In the genomic region with DNA sequence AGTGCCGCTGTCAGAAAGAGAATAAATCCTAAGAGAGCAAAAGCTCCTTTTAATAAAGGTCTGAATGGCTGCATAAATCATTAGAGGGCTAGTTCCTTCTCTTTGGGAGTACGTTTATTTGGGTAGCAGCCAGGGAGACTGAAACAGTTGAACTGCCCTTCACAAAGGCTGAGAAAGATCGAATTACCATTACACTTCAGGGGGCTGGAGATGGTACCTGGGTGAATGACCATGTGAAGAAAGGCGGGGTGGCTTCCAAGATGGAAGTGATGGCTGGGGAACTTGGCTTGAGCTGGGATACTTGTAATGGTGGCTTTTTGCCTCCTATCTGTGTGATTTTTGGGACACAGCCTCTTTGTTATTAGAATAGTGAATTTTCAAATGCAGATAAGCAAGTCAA, we compare ENCODE assay signal across 17 cellular contexts. TPM values are rescaled to one million over a fixed set of nuclear protein-coding genes. Genes with fewer than 3 reads are reported as not detected.
DNase-seq lines count a peak whose midpoint lies in the region; ATAC-seq and TF ChIP-seq lines count a peak whose summit lies in the region.
"Had no signal": no experiment of that assay in that cellular context is flagged by ENCODE, and none has a peak within 500 bp of the region (broad histone marks: within the 10 kb centered on the region; RNA-seq: fewer than 3 reads in every experiment).

No MANE protein-coding gene starts in this region.

- CTCF ChIA-PET in RWPE1 (lab: Yijun Ruan, JAX), result no interaction called here
- CTCF ChIA-PET in activated naive CD4-positive, alpha-beta T cell treated with anti-CD3 and anti-CD28 coated beads for 36 hours (lab: Charles Lee), result no interaction called here

- peak; percentile 89 for TF ChIP-seq EP300 in Ishikawa (IDR thresholded peaks at IDR 0.05; ENCODE audit: borderline replicate concordance)

- peak; percentile 65 for DNase-seq in DMS79 treated with DMSO at 0.1 percent for 48 hours (lab: John Stamatoyannopoulos, UW)
- DNase-seq in RWPE1 (ENCODE audit: low spot score), result no peak
- no peak for DNase-seq in nephron progenitor cell
- no peak for DNase-seq in activated naive CD4-positive, alpha-beta T cell treated with anti-CD3 and anti-CD28 coated beads for 36 hours
- DNase-seq in mesenteric fat pad (ENCODE audit: low spot score), result no peak
- DNase-seq: activated CD8-positive, alpha-beta memory T cell treated with anti-CD3 and anti-CD28 coated beads, Interleukin-2, amount 10 ng/mL, durations not matched to agents 7 days and 5 days; activated gamma-delta T cell; EL; left ventricle myocardium inferior; MG63; NCI-H2227 treated with DMSO at 0.1 percent for 48 hours; SHP77; small intestine had no signal

- peak overlapping the region; percentile 96; the same call in 1 of the 2 replicates for H3K27ac ChIP-seq in RWPE1
- H3K27ac ChIP-seq: BLaER1 had no signal

- no peaks in the 10 kb centered on the region for H3K9me3 Mint-ChIP-seq in nephron progenitor cell
- no peaks in the 10 kb centered on the region for H3K9me3 Mint-ChIP-seq in activated naive CD4-positive, alpha-beta T cell treated with anti-CD3 and anti-CD28 coated beads for 36 hours
- H3K9me3 Mint-ChIP-seq: T-helper 1 cell treated with Interleukin-12 subunit alpha and Interleukin-12 subunit beta and Interleukin-4 antibody, amounts not matched to agents 30 μg/mL and 1 μg/mL, for 36 hours had no signal

- intact Hi-C loops in activated naive CD4-positive, alpha-beta T cell treated with anti-CD3 and anti-CD28 coated beads for 36 hours (cut with micrococcal nuclease), result loop anchor here (5.0 to 10.0 kb wide), 3 partner anchors 55 to 1627 kb away; a partner anchor contains a TSS

- no peak for TF ChIP-seq CTCF in RWPE1 (conservative IDR thresholded peaks at IDR 0.05; ENCODE audit: low read depth)
- TF ChIP-seq CTCF in nephron progenitor cell (IDR thresholded peaks at IDR 0.05), result no peak

- peaks cover 21% of the 10 kb centered on the region for H3K4me1 Mint-ChIP-seq in nephron progenitor cell
- no peaks in the 10 kb centered on the region for H3K4me1 Mint-ChIP-seq in activated naive CD4-positive, alpha-beta T cell treated with anti-CD3 and anti-CD28 coated beads for 36 hours (ENCODE audit: low read depth)

- peaks cover 40% of the 10 kb centered on the region for H3K27me3 Mint-ChIP-seq in nephron progenitor cell (ENCODE audit: low read depth, poor library complexity)
- peaks cover 33% of the 10 kb centered on the region for H3K27me3 Mint-ChIP-seq in activated naive CD4-positive, alpha-beta T cell treated with anti-CD3 and anti-CD28 coated beads for 36 hours (ENCODE audit: low read depth)

- peak; percentile 9; the same call in 1 of the 2 replicates for TF ChIP-seq RAD21 in Ishikawa (IDR thresholded peaks at IDR 0.05; ENCODE audit: low read depth)

- no peak overlapping the region for H3K27ac Mint-ChIP-seq in nephron progenitor cell
- H3K27ac Mint-ChIP-seq in activated naive CD4-positive, alpha-beta T cell treated with anti-CD3 and anti-CD28 coated beads for 36 hours, result no peak overlapping the region
- H3K27ac Mint-ChIP-seq: activated CD8-positive, alpha-beta memory T cell treated with anti-CD3 and anti-CD28 coated beads, Interleukin-2, amount 10 ng/mL, durations not matched to agents 7 days and 5 days; T-helper 1 cell treated with Interleukin-12 subunit alpha and Interleukin-12 subunit beta and Interleukin-4 antibody, amounts not matched to agents 30 μg/mL and 1 μg/mL, for 36 hours had no signal

- POLR2A ChIA-PET in RWPE1 (lab: Yijun Ruan, JAX; ENCODE audit: low non-redundant PET), result no interaction called here

- no peak for ATAC-seq in GM21786 (IDR thresholded peaks at IDR 0.05; ENCODE audit: unreplicated experiment)
- ATAC-seq: activated CD8-positive, alpha-beta memory T cell treated with anti-CD3 and anti-CD28 coated beads, Interleukin-2, amount 10 ng/mL, durations not matched to agents 7 days and 5 days had no signal

- H3K36me3 Mint-ChIP-seq in nephron progenitor cell (ENCODE audit: low read depth), result no peaks in the 10 kb centered on the region
- no peaks in the 10 kb centered on the region for H3K36me3 Mint-ChIP-seq in activated naive CD4-positive, alpha-beta T cell treated with anti-CD3 and anti-CD28 coated beads for 36 hours (ENCODE audit: low read depth)
- H3K36me3 Mint-ChIP-seq: activated CD8-positive, alpha-beta memory T cell treated with anti-CD3 and anti-CD28 coated beads, Interleukin-2, amount 10 ng/mL, durations not matched to agents 7 days and 5 days had no signal

- peak overlapping the region; percentile 63 for H3K4me3 Mint-ChIP-seq in nephron progenitor cell
- H3K4me3 Mint-ChIP-seq in activated naive CD4-positive, alpha-beta T cell treated with anti-CD3 and anti-CD28 coated beads for 36 hours, result no peak overlapping the region
- H3K4me3 Mint-ChIP-seq: activated CD8-positive, alpha-beta memory T cell treated with anti-CD3 and anti-CD28 coated beads, Interleukin-2, amount 10 ng/mL, durations not matched to agents 7 days and 5 days; T-helper 1 cell treated with Interleukin-12 subunit alpha and Interleukin-12 subunit beta and Interleukin-4 antibody, amounts not matched to agents 30 μg/mL and 1 μg/mL, for 36 hours had no signal

TF ChIP-seq in Ishikawa, 13 proteins besides CTCF, POLR2A, EP300 and RAD21:
- TF ChIP-seq NFIC (IDR thresholded peaks at IDR 0.05) (peak; percentile 98), TEAD4 (IDR thresholded peaks at IDR 0.05) (peak; percentile 70), EGR1 (IDR thresholded peaks at IDR 0.05) (no peak), TCF12 (IDR thresholded peaks at IDR 0.05; ENCODE audit: low read depth) (peak; percentile 95), TAF1 (IDR thresholded peaks at IDR 0.05; ENCODE audit: low read depth) (no peak), YY1 (IDR thresholded peaks at IDR 0.05; ENCODE audit: low read depth) (peak; percentile 85), ZBTB7A (IDR thresholded peaks at IDR 0.05; ENCODE audit: low read depth) (no peak), CREB1 (IDR thresholded peaks at IDR 0.05; ENCODE audit: low read depth) (no peak), FOXM1 (IDR thresholded peaks at IDR 0.05; ENCODE audit: borderline replicate concordance, low read depth) (peak; percentile 68; the same call in 1 of the 2 replicates), CEBPB (IDR thresholded peaks at IDR 0.05) (peak; percentile 23; the same call in 1 of the 2 replicates)
- TF ChIP-seq, protein P1, sequence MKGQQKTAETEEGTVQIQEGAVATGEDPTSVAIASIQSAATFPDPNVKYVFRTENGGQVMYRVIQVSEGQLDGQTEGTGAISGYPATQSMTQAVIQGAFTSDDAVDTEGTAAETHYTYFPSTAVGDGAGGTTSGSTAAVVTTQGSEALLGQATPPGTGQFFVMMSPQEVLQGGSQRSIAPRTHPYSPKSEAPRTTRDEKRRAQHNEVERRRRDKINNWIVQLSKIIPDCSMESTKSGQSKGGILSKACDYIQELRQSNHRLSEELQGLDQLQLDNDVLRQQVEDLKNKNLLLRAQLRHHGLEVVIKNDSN (IDR thresholded peaks at IDR 0.05), result peak; percentile 42; the same call in 1 of the 2 replicates
- TF ChIP-seq, protein P2, sequence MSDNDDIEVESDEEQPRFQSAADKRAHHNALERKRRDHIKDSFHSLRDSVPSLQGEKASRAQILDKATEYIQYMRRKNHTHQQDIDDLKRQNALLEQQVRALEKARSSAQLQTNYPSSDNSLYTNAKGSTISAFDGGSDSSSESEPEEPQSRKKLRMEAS (IDR thresholded peaks at IDR 0.05), result peak; percentile 90
- TF ChIP-seq, protein P3, sequence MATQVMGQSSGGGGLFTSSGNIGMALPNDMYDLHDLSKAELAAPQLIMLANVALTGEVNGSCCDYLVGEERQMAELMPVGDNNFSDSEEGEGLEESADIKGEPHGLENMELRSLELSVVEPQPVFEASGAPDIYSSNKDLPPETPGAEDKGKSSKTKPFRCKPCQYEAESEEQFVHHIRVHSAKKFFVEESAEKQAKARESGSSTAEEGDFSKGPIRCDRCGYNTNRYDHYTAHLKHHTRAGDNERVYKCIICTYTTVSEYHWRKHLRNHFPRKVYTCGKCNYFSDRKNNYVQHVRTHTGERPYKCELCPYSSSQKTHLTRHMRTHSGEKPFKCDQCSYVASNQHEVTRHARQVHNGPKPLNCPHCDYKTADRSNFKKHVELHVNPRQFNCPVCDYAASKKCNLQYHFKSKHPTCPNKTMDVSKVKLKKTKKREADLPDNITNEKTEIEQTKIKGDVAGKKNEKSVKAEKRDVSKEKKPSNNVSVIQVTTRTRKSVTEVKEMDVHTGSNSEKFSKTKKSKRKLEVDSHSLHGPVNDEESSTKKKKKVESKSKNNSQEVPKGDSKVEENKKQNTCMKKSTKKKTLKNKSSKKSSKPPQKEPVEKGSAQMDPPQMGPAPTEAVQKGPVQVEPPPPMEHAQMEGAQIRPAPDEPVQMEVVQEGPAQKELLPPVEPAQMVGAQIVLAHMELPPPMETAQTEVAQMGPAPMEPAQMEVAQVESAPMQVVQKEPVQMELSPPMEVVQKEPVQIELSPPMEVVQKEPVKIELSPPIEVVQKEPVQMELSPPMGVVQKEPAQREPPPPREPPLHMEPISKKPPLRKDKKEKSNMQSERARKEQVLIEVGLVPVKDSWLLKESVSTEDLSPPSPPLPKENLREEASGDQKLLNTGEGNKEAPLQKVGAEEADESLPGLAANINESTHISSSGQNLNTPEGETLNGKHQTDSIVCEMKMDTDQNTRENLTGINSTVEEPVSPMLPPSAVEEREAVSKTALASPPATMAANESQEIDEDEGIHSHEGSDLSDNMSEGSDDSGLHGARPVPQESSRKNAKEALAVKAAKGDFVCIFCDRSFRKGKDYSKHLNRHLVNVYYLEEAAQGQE (IDR thresholded peaks at IDR 0.05; ENCODE audit: low read depth), result no peak

RNA-seq across cellular contexts. Expression of a gene that starts 1.7 kb away (rescaled TPM):
- under 1 TPM; 0.15 to 0.17 TPM for total RNA-seq in activated naive CD4-positive, alpha-beta T cell treated with anti-CD3 and anti-CD28 coated beads for 36 hours
- total RNA-seq in mesenteric fat pad, result 41.6 TPM

Comparison
In these comparisons a context has a peak if more than half of its experiments do, and no peak if none do; other contexts are left out.
1. RNA of a gene that starts 1.7 kb away (total RNA-seq): 41.6 TPM in mesenteric fat pad (single experiment); 0.15 to 0.17 TPM in activated naive CD4-positive, alpha-beta T cell treated with anti-CD3 and anti-CD28 coated beads for 36 hours; every median in the first group is over 10 times any median in the second.